In genomic region chr1:240691521-240692338, GRCh38 we compare ENCODE assay signal across 8 cellular contexts.
A peak's percentile ranks its signal among the peaks of the same experiment; 100 is the strongest.
DNase-seq lines count a peak whose midpoint lies in the region; ATAC-seq and TF ChIP-seq lines count a peak whose summit lies in the region.

No MANE protein-coding gene starts in this region.

- H3K4me3 Mint-ChIP-seq in naive thymus-derived CD8-positive, alpha-beta T cell = no peak overlapping the region

- POLR2A ChIA-PET in naive thymus-derived CD8-positive, alpha-beta T cell (lab: Charles Lee) = no interaction called here

- H3K4me3 ChIP-seq in KMS-11 (IDR thresholded peaks at IDR 0.05; ENCODE audit: insufficient read depth, low read depth, low read length) = no peak overlapping the region
- H3K4me3 ChIP-seq in WI38 (ENCODE audit: low read depth, low read length) = peak overlapping the region; percentile 40
- no peak overlapping the region for H3K4me3 ChIP-seq in smooth muscle cell

- H3K27me3 ChIP-seq in KMS-11 (ENCODE audit: insufficient read depth, low read depth) = no peaks in the 10 kb centered on the region
- H3K27me3 ChIP-seq in smooth muscle cell (ENCODE audit: low read depth) = no peaks in the 10 kb centered on the region

- H3K36me3 Mint-ChIP-seq in naive thymus-derived CD8-positive, alpha-beta T cell = no peaks in the 10 kb centered on the region

- no peaks in the 10 kb centered on the region for H3K4me1 ChIP-seq in KMS-11 (ENCODE audit: low read depth, poor library complexity, severe bottlenecking)
- H3K4me1 ChIP-seq in smooth muscle cell (ENCODE audit: low read depth) = no peaks in the 10 kb centered on the region

- no peak overlapping the region for H2AFZ ChIP-seq in KMS-11 (ENCODE audit: low read depth)
- H2AFZ ChIP-seq in smooth muscle cell (ENCODE audit: low read depth) = no peak overlapping the region

- no peak overlapping the region for H3K27ac Mint-ChIP-seq in naive thymus-derived CD8-positive, alpha-beta T cell

- H3K4me2 ChIP-seq in KMS-11 (no peak overlapping the region), smooth muscle cell (peak overlapping the region; percentile 45)

- peak; percentile 62 for DNase-seq in DMS 273 (lab: John Stamatoyannopoulos, UW; ENCODE audit: unreplicated experiment)
- peak; percentile 49 for DNase-seq in iPS-NIHi11 (ENCODE audit: low spot score)
- no peak for DNase-seq in smooth muscle cell (lab: John Stamatoyannopoulos, UW; ENCODE audit: unreplicated experiment)
- no peak for DNase-seq in naive thymus-derived CD8-positive, alpha-beta T cell
- no peak for DNase-seq in SKM-1 treated with dmso at 0.1 percent for 144 hours (lab: John Stamatoyannopoulos, UW; ENCODE audit: unreplicated experiment)

- H3F3A ChIP-seq in smooth muscle cell (ENCODE audit: low read depth) = peaks cover 4% of the 10 kb centered on the region

- TF ChIP-seq CTCF in KMS-11 (conservative IDR thresholded peaks at IDR 0.05; ENCODE audit: low read depth, low read length) (peak; percentile 49), WI38 (IDR thresholded peaks at IDR 0.05; ENCODE audit: low read depth, low read length) (peak; percentile 88), smooth muscle cell (IDR thresholded peaks at IDR 0.05; ENCODE audit: borderline replicate concordance, insufficient read depth, poor library complexity, severe bottlenecking) (peak; percentile 84)

- no peak for ATAC-seq in naive thymus-derived CD8-positive, alpha-beta T cell
- ATAC-seq in HG02981 (IDR thresholded peaks at IDR 0.05; ENCODE audit: unreplicated experiment) = no peak

- H3K9me3 Mint-ChIP-seq in naive thymus-derived CD8-positive, alpha-beta T cell = peaks cover 0 to 3% (median 0%) of the 10 kb centered on the region in 9 donors

- H3K36me3 ChIP-seq in KMS-11 (ENCODE audit: insufficient read depth) (no peaks in the 10 kb centered on the region), smooth muscle cell (ENCODE audit: low read depth) (no peaks in the 10 kb centered on the region)

- H3K79me2 ChIP-seq in KMS-11 (ENCODE audit: insufficient read depth, low read depth) (no peaks in the 10 kb centered on the region), smooth muscle cell (ENCODE audit: low read depth) (no peaks in the 10 kb centered on the region)

- H3K9me3 ChIP-seq in smooth muscle cell (replicated peaks; ENCODE audit: low read depth) = no peaks in the 10 kb centered on the region

- WGBS in smooth muscle cell (ENCODE audit: low lambda C conversion rate) = 37% methylated on average over 11 of the region's 11 CpGs

- H3K27ac ChIP-seq in KMS-11 = no peak overlapping the region
- H3K27ac ChIP-seq in smooth muscle cell (ENCODE audit: low read depth) = no peak overlapping the region

- H3K4me1 Mint-ChIP-seq in naive thymus-derived CD8-positive, alpha-beta T cell = peaks cover 4 to 11% (median 8%) of the 10 kb centered on the region in 4 donors

- peaks cover 0 to 4% (median 2%) of the 10 kb centered on the region in 5 donors for H3K27me3 Mint-ChIP-seq in naive thymus-derived CD8-positive, alpha-beta T cell

- H4K20me1 ChIP-seq in KMS-11 (ENCODE audit: insufficient read depth) (no peaks in the 10 kb centered on the region), smooth muscle cell (ENCODE audit: low read depth) (no peaks in the 10 kb centered on the region)

- H3K9ac ChIP-seq in KMS-11 = no peak overlapping the region
- H3K9ac ChIP-seq in smooth muscle cell (ENCODE audit: low read depth) = no peak overlapping the region

Comparison
In these comparisons a context has a peak if more than half of its experiments do, and no peak if none do; other contexts are left out.
1. DNase-seq: peak in DMS 273 (single experiment) and iPS-NIHi11 (single experiment); none in smooth muscle cell (single experiment), naive thymus-derived CD8-positive, alpha-beta T cell (0 of 10) and SKM-1 treated with dmso at 0.1 percent for 144 hours (single experiment).
2. Peak in every context shown above with its lines, with median percentiles within 50 percentile points of each other: CTCF ChIP-seq.